In the genomic region with DNA sequence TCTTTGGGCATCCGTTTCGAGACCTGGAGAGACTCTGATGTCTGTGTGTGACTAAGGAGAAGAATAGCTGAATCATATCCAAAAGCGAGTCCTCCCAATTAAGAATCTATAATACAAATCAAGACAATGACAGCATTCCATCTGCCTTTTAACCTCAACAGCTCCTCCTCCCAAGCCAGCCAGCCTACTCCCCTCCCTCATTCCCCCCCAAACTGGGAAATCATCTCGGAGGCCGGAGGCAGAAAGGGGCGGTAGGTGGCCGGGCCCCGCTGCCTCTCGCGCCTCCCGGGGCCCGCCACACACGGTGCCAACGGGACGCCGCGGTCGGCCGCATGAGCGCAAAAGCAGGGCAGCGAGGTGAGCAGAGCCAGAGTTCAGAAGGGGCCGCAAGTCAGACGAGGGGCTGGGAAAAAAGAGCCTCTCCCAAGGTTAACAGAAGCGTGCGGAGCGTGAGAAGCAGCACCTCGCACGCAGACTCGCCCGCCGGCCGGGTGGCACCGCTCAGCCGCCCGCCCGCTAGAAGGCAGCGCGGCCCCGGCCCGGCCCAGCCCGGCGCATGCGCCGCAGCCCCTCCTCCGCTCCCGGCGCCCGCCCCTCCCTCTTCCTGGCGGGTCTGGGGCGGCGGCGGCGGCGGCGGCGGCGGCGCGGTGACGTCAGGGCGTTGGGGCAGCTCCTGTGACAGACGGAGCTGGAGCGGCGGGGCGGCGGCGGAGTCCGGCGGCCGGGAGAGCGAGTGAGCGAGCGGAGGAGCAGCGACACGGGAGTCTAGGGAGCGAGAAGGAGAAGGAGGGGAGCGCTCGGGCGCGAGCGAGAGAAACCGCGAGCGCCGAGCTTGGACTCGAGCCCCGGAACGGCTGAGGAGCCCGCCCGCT, we compare ENCODE assay signal across 8 cellular contexts. TPM values are rescaled to one million over a fixed set of nuclear protein-coding genes. Genes with fewer than 3 reads are reported as not detected.
DNase-seq lines count a peak whose midpoint lies in the region; ATAC-seq and TF ChIP-seq lines count a peak whose summit lies in the region.

A gene (plus strand): TSS at position 681 of the 872 bp plus-strand sequence. CDS start 44,635 bp downstream, outside the sequence.

- no peaks in the 10 kb centered on the region for H3K36me3 ChIP-seq in effector memory CD4-positive, alpha-beta T cell (ENCODE audit: control insufficient read depth, insufficient read depth, low read length)

- H3K27ac ChIP-seq in CD4-positive, alpha-beta T cell (ENCODE audit: low read depth, low read length), result peak within 1 kb of the TSS; percentile 95
- H3K27ac ChIP-seq in effector memory CD4-positive, alpha-beta T cell (ENCODE audit: insufficient read depth, low read length, poor library complexity, severe bottlenecking), result peak within 1 kb of the TSS; percentile 97

- H3K27me3 ChIP-seq in CD4-positive, alpha-beta T cell (ENCODE audit: control insufficient read depth, insufficient read depth, low read length), result no peaks in the 10 kb centered on the region
- H3K27me3 ChIP-seq in effector memory CD4-positive, alpha-beta T cell (replicated peaks; ENCODE audit: control insufficient read depth, insufficient read depth, low read length, poor library complexity, severe bottlenecking), result no peaks in the 10 kb centered on the region

- ATAC-seq in CD4-positive, alpha-beta T cell (ENCODE audit: poor library complexity), result peak; percentile 70
- ATAC-seq in GM19438 (IDR thresholded peaks at IDR 0.05; ENCODE audit: low read depth, unreplicated experiment) (peak; percentile 66), HG03571 (IDR thresholded peaks at IDR 0.05; ENCODE audit: unreplicated experiment) (peak; percentile 72), memory B cell (ENCODE audit: low read depth) (peak; percentile 76)

- H3K36me3 Mint-ChIP-seq in CD4-positive, alpha-beta T cell (ENCODE audit: low read depth), result peaks cover 14% of the 10 kb centered on the region
- H3K36me3 Mint-ChIP-seq in memory B cell, result peaks cover 2% of the 10 kb centered on the region

- CTCF ChIA-PET in CD4-positive, alpha-beta T cell (lab: Charles Lee), result interaction anchor here (0.6 to 1.3 kb wide), 7 partner anchors 10 to 211 kb away, joined by 3 read pairs; no protein-coding TSS in a partner anchor
- CTCF ChIA-PET in activated CD8-positive, alpha-beta memory T cell treated with anti-CD3 and anti-CD28 coated beads for 36 hours (lab: Charles Lee), result interaction anchor here (0.5 to 1.6 kb wide), 3 partner anchors 82 to 772 kb away, joined by 3 to 4 read pairs (median 3); no protein-coding TSS in a partner anchor

- H3K4me3 Mint-ChIP-seq in CD4-positive, alpha-beta T cell, result peak within 1 kb of the TSS; percentile 99
- peak within 1 kb of the TSS; percentile 94 for H3K4me3 Mint-ChIP-seq in memory B cell

- H3K27ac Mint-ChIP-seq in CD4-positive, alpha-beta T cell, result peak within 1 kb of the TSS; percentile 87
- peak within 1 kb of the TSS; percentile 93 for H3K27ac Mint-ChIP-seq in memory B cell

- TF ChIP-seq CTCF in CD4-positive, alpha-beta T cell (IDR thresholded peaks at IDR 0.05), result no peak

- H3K9me3 Mint-ChIP-seq in CD4-positive, alpha-beta T cell, result no peaks in the 10 kb centered on the region
- no peaks in the 10 kb centered on the region for H3K9me3 Mint-ChIP-seq in memory B cell

- H3K27me3 Mint-ChIP-seq in CD4-positive, alpha-beta T cell, result no peaks in the 10 kb centered on the region
- no peaks in the 10 kb centered on the region for H3K27me3 Mint-ChIP-seq in memory B cell

- H3K9me3 ChIP-seq in CD4-positive, alpha-beta T cell (ENCODE audit: control insufficient read depth, low read length), result no peaks in the 10 kb centered on the region
- no peaks in the 10 kb centered on the region for H3K9me3 ChIP-seq in effector memory CD4-positive, alpha-beta T cell (ENCODE audit: control insufficient read depth, low read length)

- H3K4me1 ChIP-seq in effector memory CD4-positive, alpha-beta T cell (ENCODE audit: control insufficient read depth, insufficient read depth, low read length, poor library complexity, severe bottlenecking), result peaks cover 13% of the 10 kb centered on the region

- intact Hi-C loops in CD4-positive, alpha-beta T cell (cut with DNase I, micrococcal nuclease), result loop anchor here (1.0 to 10.0 kb wide), 9 partner anchors 34 to 242 kb away; a partner anchor contains a TSS

- peaks cover 39% of the 10 kb centered on the region for H3K4me1 Mint-ChIP-seq in CD4-positive, alpha-beta T cell (ENCODE audit: low read depth)
- peaks cover 24% of the 10 kb centered on the region for H3K4me1 Mint-ChIP-seq in memory B cell

- H3K4me3 ChIP-seq in effector memory CD4-positive, alpha-beta T cell (ENCODE audit: insufficient read depth, low read depth, low read length, poor library complexity, severe bottlenecking), result peak within 1 kb of the TSS; percentile 99

- POLR2A ChIA-PET in CD4-positive, alpha-beta T cell (lab: Charles Lee), result interaction anchor here (0.8 to 4.1 kb wide), 14 partner anchors 11 to 257 kb away, joined by 3 to 46 read pairs (median 5); a partner anchor contains a TSS
- POLR2A ChIA-PET in activated CD8-positive, alpha-beta memory T cell treated with anti-CD3 and anti-CD28 coated beads for 36 hours (lab: Charles Lee), result interaction anchor here (0.6 to 2.3 kb wide), 3 partner anchors 13 to 82 kb away, joined by 4 to 11 read pairs (median 9); a partner anchor contains a TSS

- peak; percentile 91 to 98 (median 94) for DNase-seq in CD4-positive, alpha-beta T cell
- DNase-seq in NK-92 treated with Interleukin-12 subunit alpha and Interleukin-12 subunit beta, amount 100 ng/mL, for 24 hours (lab: John Stamatoyannopoulos, UW), result peak; percentile 72
- peak; percentile 86 to 93 (median 91) for DNase-seq in effector memory CD4-positive, alpha-beta T cell
- peak; percentile 93 to 96 for DNase-seq in memory B cell (ENCODE audit: low spot score in 2 of 2)
- peak; percentile 88 for DNase-seq in stimulated activated CD8-positive, alpha-beta memory T cell treated with anti-CD3 and anti-CD28 coated beads, Interleukin-12 subunit alpha, Interleukin-12 subunit beta, amount 100 ng/mL, for 24 hours (ENCODE audit: extremely low read depth)

RNA-seq across cellular contexts. Expression of the gene that starts here (rescaled TPM):
- 100 to 1,000 TPM; 120 to 123 TPM for total RNA-seq in CD4-positive, alpha-beta T cell
- 100 to 1,000 TPM; 148 to 152 TPM for total RNA-seq in activated CD8-positive, alpha-beta memory T cell treated with anti-CD3 and anti-CD28 coated beads for 36 hours

Comparison
In these comparisons a context has a peak if more than half of its experiments do, and no peak if none do; other contexts are left out.
1. Peak in every context shown above with its lines: DNase-seq, ATAC-seq, H3K4me3 ChIP-seq and H3K27ac ChIP-seq.